15 cellular contexts compared by ENCODE assay signal in the genomic region with DNA sequence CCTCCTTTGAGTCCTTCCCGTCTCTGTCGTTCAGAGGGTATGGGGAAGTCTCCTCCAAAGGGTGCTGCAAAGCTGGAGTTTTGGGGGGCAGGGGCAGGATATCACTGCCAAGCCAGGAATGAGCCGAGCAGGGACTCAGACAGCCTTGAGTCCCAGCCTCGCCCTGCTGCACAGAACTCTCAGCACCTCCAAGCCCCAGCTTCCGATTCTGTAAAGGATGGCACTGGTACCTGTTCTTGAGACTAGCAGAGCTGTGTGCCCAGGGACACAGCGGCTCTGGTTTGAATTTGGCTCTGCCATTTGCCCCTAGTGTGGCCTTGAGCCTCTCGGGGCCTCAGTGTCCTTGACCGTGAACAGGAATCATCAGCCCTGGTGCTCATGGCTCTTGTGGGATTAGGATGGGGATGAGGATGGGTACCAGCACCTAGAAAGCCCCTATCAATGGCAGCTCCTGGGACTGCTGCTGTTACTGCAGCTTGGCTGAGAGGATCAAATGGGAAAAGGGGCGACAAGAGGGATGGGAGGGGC. TPM values are rescaled to one million over a fixed set of nuclear protein-coding genes. Genes with fewer than 3 reads are reported as not detected.
DNase-seq lines count a peak whose midpoint lies in the region; ATAC-seq, FAIRE-seq and TF ChIP-seq lines count a peak whose summit lies in the region.
"Had no signal": no experiment of that assay in that cellular context is flagged by ENCODE, and none has a peak within 500 bp of the region (broad histone marks: within the 10 kb centered on the region; RNA-seq: fewer than 3 reads in every experiment).

No MANE protein-coding gene starts in this region.

- TF ChIP-seq CTCF in HepG2 (CRISPR knock-in tag; IDR thresholded peaks at IDR 0.05) (no peak), right lobe of liver (IDR thresholded peaks at IDR 0.05) (no peak), endodermal cell (conservative IDR thresholded peaks at IDR 0.05) (no peak), neural cell (IDR thresholded peaks at IDR 0.05; ENCODE audit: poor library complexity, severe bottlenecking) (no peak), gastrocnemius medialis (IDR thresholded peaks at IDR 0.05 in 4 of 5, conservative IDR thresholded peaks at IDR 0.05 in 1 of 5) (no peak)

- H4K20me1 ChIP-seq in HepG2 (ENCODE audit: insufficient read depth, low read length): no peaks in the 10 kb centered on the region
- H4K20me1 ChIP-seq in neural cell (ENCODE audit: insufficient read depth): no peaks in the 10 kb centered on the region

- peak overlapping the region; percentile 68 for H3K4me3 Mint-ChIP-seq in endodermal cell
- no peak overlapping the region for H3K4me3 Mint-ChIP-seq in stimulated activated naive B cell treated with anti-CD40 and anti-IgM and Interleukin-4, amounts not matched to agents 10 μg/mL and 1 μg/mL and 100 μg/mL, for 72 hours
- H3K4me3 Mint-ChIP-seq: activated CD4-positive, alpha-beta memory T cell treated with anti-CD3 and anti-CD28 coated beads for 36 hours; natural killer cell treated with Interleukin-12 subunit alpha and Interleukin-12 subunit beta and Interleukin-15 and Interleukin-18, amount 100 ng/mL, for 72 hours had no signal

- no peaks in the 10 kb centered on the region for H3F3A ChIP-seq in neural cell (ENCODE audit: insufficient read depth, low read length, poor library complexity, severe bottlenecking)

- TF ChIP-seq POLR2A in HepG2 (IDR thresholded peaks at IDR 0.05; ENCODE audit: insufficient read depth in 1 of 2, low read depth in 2 of 2, low read length in 2 of 2): no peak
- no peak for TF ChIP-seq POLR2A in right lobe of liver (IDR thresholded peaks at IDR 0.05)
- no peak for TF ChIP-seq POLR2A in gastrocnemius medialis (IDR thresholded peaks at IDR 0.05)

- CTCF ChIA-PET in HepG2 (lab: Yijun Ruan, JAX; ENCODE audit: low intra/inter-chr PET ratio, low total read pairs): no interaction called here

- H3K4me3 ChIP-seq in HepG2 (replicated peaks in 1 of 3; ENCODE audit: insufficient read depth in 1 of 3, low read depth in 2 of 3, low read length in 3 of 3): peak overlapping the region in 2 of 3 experiments; percentile 13 to 82; a peak in 1 of 6 replicates
- no peak overlapping the region for H3K4me3 ChIP-seq in right lobe of liver
- H3K4me3 ChIP-seq in endodermal cell (ENCODE audit: low read length): no peak overlapping the region
- peak overlapping the region; percentile 84 for H3K4me3 ChIP-seq in neural cell (ENCODE audit: low read length)
- no peak overlapping the region for H3K4me3 ChIP-seq in gastrocnemius medialis

- FAIRE-seq in HepG2 (lab: Jason Lieb, UNC): no peak

- peaks cover 2% of the 10 kb centered on the region for H3K36me3 Mint-ChIP-seq in endodermal cell (ENCODE audit: low read depth)
- no peaks in the 10 kb centered on the region for H3K36me3 Mint-ChIP-seq in stimulated activated naive B cell treated with anti-CD40 and anti-IgM and Interleukin-4, amounts not matched to agents 10 μg/mL and 1 μg/mL and 100 μg/mL, for 72 hours
- H3K36me3 Mint-ChIP-seq: activated CD4-positive, alpha-beta memory T cell treated with anti-CD3 and anti-CD28 coated beads for 36 hours; natural killer cell treated with Interleukin-12 subunit alpha and Interleukin-12 subunit beta and Interleukin-15 and Interleukin-18, amount 100 ng/mL, for 72 hours had no signal

- peaks cover 18% of the 10 kb centered on the region for H3K27me3 Mint-ChIP-seq in endodermal cell (ENCODE audit: insufficient read depth)
- H3K27me3 Mint-ChIP-seq in stimulated activated naive B cell treated with anti-CD40 and anti-IgM and Interleukin-4, amounts not matched to agents 10 μg/mL and 1 μg/mL and 100 μg/mL, for 72 hours: peaks cover 52 to 67% of the 10 kb centered on the region in 2 donors

- H3K36me3 ChIP-seq in HepG2 (replicated peaks in 1 of 2; ENCODE audit: control insufficient read depth in 1 of 2, insufficient read depth in 2 of 2, low read length in 2 of 2) (no peaks in the 10 kb centered on the region), right lobe of liver (no peaks in the 10 kb centered on the region), endodermal cell (ENCODE audit: control insufficient read depth, insufficient read depth, low read length) (peaks cover 11% of the 10 kb centered on the region), neural cell (ENCODE audit: insufficient read depth, low read length) (no peaks in the 10 kb centered on the region), gastrocnemius medialis (no peaks in the 10 kb centered on the region)

- H3K27me3 ChIP-seq in HepG2 (ENCODE audit: control insufficient read depth in 1 of 2, insufficient read depth in 2 of 2, low read length in 2 of 2) (peaks cover 0 to 20% of the 10 kb centered on the region in 2 experiments; a peak in 3 of 5 replicates), right lobe of liver (no peaks in the 10 kb centered on the region), endodermal cell (ENCODE audit: control insufficient read depth, insufficient read depth, low read length, poor library complexity, severe bottlenecking) (no peaks in the 10 kb centered on the region), neural cell (ENCODE audit: insufficient read depth, low read depth, low read length) (peaks cover 15% of the 10 kb centered on the region), gastrocnemius medialis (peaks cover 24 to 35% (median 30%) of the 10 kb centered on the region in 3 donors)

- TF ChIP-seq RAD21 in HepG2 (CRISPR knock-in tag; IDR thresholded peaks at IDR 0.05): no peak
- TF ChIP-seq RAD21 in neural cell (conservative IDR thresholded peaks at IDR 0.05): no peak

- WGBS in HepG2 (ENCODE audit: low lambda C conversion rate): 4% methylated on average over 3 of the region's 9 CpGs
- WGBS in right lobe of liver (ENCODE audit: insufficient coverage, low coverage, low lambda C conversion rate, missing lambda C conversion rate): 72% methylated on average over 5 of the region's 9 CpGs
- 78 to 83% methylated on average over 4 to 9 of the region's 9 CpGs for WGBS in endodermal cell (ENCODE audit: insufficient coverage in 1 of 2, insufficient read length in 1 of 2), 2 experiments

- peak overlapping the region; percentile 91 for H3K4me2 ChIP-seq in HepG2 (ENCODE audit: low read depth, low read length)
- H3K4me2 ChIP-seq in neural cell (ENCODE audit: low read length): no peak overlapping the region

- peaks cover 25% of the 10 kb centered on the region for H3K4me1 Mint-ChIP-seq in endodermal cell
- H3K4me1 Mint-ChIP-seq in stimulated activated naive B cell treated with anti-CD40 and anti-IgM and Interleukin-4, amounts not matched to agents 10 μg/mL and 1 μg/mL and 100 μg/mL, for 72 hours: peaks cover 10 to 33% of the 10 kb centered on the region in 2 donors

- DNase-seq in HepG2 (ENCODE audit: low spot score) (no peak), right lobe of liver (no peak), endodermal cell (no peak), gastrocnemius medialis (no peak)
- no peak for DNase-seq in stimulated activated naive B cell treated with anti-CD40 and anti-IgM and Interleukin-4, amounts not matched to agents 10 μg/mL and 1 μg/mL and 100 μg/mL, for 72 hours
- no peak for DNase-seq in stimulated activated naive CD4-positive, alpha-beta T cell (lab: John Stamatoyannopoulos, UW)
- DNase-seq: activated naive CD4-positive, alpha-beta T cell treated with anti-CD3 and anti-CD28 coated beads, Interleukin-2, amount 50 U/mL, for 16 hours; NCI-H1694; stimulated activated CD4-positive, alpha-beta T cell treated with anti-CD3 and anti-CD28 coated beads, Interleukin-2, amount 100 ng/mL, for 48 hours; T-helper 2 cell had no signal

- no peak overlapping the region for H3K27ac Mint-ChIP-seq in endodermal cell
- no peak overlapping the region for H3K27ac Mint-ChIP-seq in stimulated activated naive B cell treated with anti-CD40 and anti-IgM and Interleukin-4, amounts not matched to agents 10 μg/mL and 1 μg/mL and 100 μg/mL, for 72 hours
- H3K27ac Mint-ChIP-seq: activated CD4-positive, alpha-beta memory T cell treated with anti-CD3 and anti-CD28 coated beads for 36 hours; natural killer cell treated with Interleukin-12 subunit alpha and Interleukin-12 subunit beta and Interleukin-15 and Interleukin-18, amount 100 ng/mL, for 72 hours had no signal

- peaks cover 1% of the 10 kb centered on the region for H3K9me3 Mint-ChIP-seq in endodermal cell
- H3K9me3 Mint-ChIP-seq in stimulated activated naive B cell treated with anti-CD40 and anti-IgM and Interleukin-4, amounts not matched to agents 10 μg/mL and 1 μg/mL and 100 μg/mL, for 72 hours: no peaks in the 10 kb centered on the region
- H3K9me3 Mint-ChIP-seq: activated CD4-positive, alpha-beta memory T cell treated with anti-CD3 and anti-CD28 coated beads for 36 hours; natural killer cell treated with Interleukin-12 subunit alpha and Interleukin-12 subunit beta and Interleukin-15 and Interleukin-18, amount 100 ng/mL, for 72 hours had no signal

- BruUV-seq in HepG2 (replicated peaks; lab: Mats Ljungman, UMichigan): TSS peak; percentile 49

- POLR2A ChIA-PET in HepG2 (lab: Yijun Ruan, JAX): interaction anchor here (0.6 to 1.5 kb wide), 4 partner anchors 10 to 35 kb away, joined by 3 to 4 read pairs (median 3); no protein-coding TSS in a partner anchor

- intact Hi-C loops in HepG2 (cut with micrococcal nuclease; ENCODE audit: unreplicated experiment): no loop called here
- intact Hi-C loops in right lobe of liver (cut with DNase I): no loop called here
- intact Hi-C loops in gastrocnemius medialis (cut with DNase I; ENCODE audit: low total_unique reads): no loop called here

- TF ChIP-seq EP300 in HepG2 (IDR thresholded peaks at IDR 0.05; ENCODE audit: low read depth in 2 of 2, low read length in 2 of 2) (no peak), HepG2 (CRISPR knock-in tag; IDR thresholded peaks at IDR 0.05; ENCODE audit: borderline replicate concordance) (no peak), neural cell (conservative IDR thresholded peaks at IDR 0.05; ENCODE audit: poor library complexity, severe bottlenecking) (no peak)

- ATAC-seq in HepG2 (peak; percentile 32), right lobe of liver (no peak), HG03442 (IDR thresholded peaks at IDR 0.05; ENCODE audit: unreplicated experiment) (no peak), gastrocnemius medialis (no peak)
- no peak for ATAC-seq in stimulated activated naive B cell treated with anti-CD40 and anti-IgM and Interleukin-4, amounts not matched to agents 10 μg/mL and 1 μg/mL and 100 μg/mL, for 72 hours (replicated peaks)

- H3K9ac ChIP-seq in HepG2 (ENCODE audit: insufficient read depth, low read depth, low read length): no peak overlapping the region
- H3K9ac ChIP-seq in endodermal cell (ENCODE audit: extremely low read depth, low read length, poor library complexity, severe bottlenecking): no peak overlapping the region
- H3K9ac ChIP-seq in neural cell (ENCODE audit: low read length): peak overlapping the region; percentile 85

- H3K27ac ChIP-seq in HepG2 (ENCODE audit: extremely low read length, insufficient read depth, low read length) (no peak overlapping the region), right lobe of liver (no peak overlapping the region), endodermal cell (ENCODE audit: low read depth, low read length) (no peak overlapping the region), neural cell (ENCODE audit: low read length) (no peak overlapping the region), gastrocnemius medialis (no peak overlapping the region)

- H2AFZ ChIP-seq in HepG2 (ENCODE audit: low read length) (no peak overlapping the region), neural cell (ENCODE audit: low read depth, low read length) (no peak overlapping the region)

- peaks cover 57% of the 10 kb centered on the region for H3K4me1 ChIP-seq in HepG2 (ENCODE audit: insufficient read depth, low read length)
- H3K4me1 ChIP-seq in right lobe of liver: peaks cover 0 to 6% (median 0%) of the 10 kb centered on the region in 4 donors
- H3K4me1 ChIP-seq in endodermal cell (ENCODE audit: control insufficient read depth, insufficient read depth, low read length): peaks cover 13% of the 10 kb centered on the region
- H3K4me1 ChIP-seq in gastrocnemius medialis: peaks cover 0 to 15% of the 10 kb centered on the region in 2 donors

- H3K79me2 ChIP-seq in HepG2 (ENCODE audit: insufficient read depth, low read length) (peaks cover 2% of the 10 kb centered on the region), neural cell (replicated peaks; ENCODE audit: insufficient read depth, low read length) (peaks cover 6% of the 10 kb centered on the region)

- no peaks in the 10 kb centered on the region for H3K9me2 ChIP-seq in neural cell (ENCODE audit: insufficient read depth, low read length)

- in situ Hi-C loops in HepG2 (cut with HindIII; ENCODE audit: extremely low pct_ligation_motif_present, low pct_unique_long_range_greater_than_20kb) (no loop called here), gastrocnemius medialis (cut with MboI; ENCODE audit: low sequenced_read_pairs in 4 of 4) (no loop called here)

- H3K9me3 ChIP-seq in HepG2 (ENCODE audit: low read length) (no peaks in the 10 kb centered on the region), right lobe of liver (no peaks in the 10 kb centered on the region), endodermal cell (ENCODE audit: control insufficient read depth, low read length) (no peaks in the 10 kb centered on the region), neural cell (ENCODE audit: low read length) (no peaks in the 10 kb centered on the region), gastrocnemius medialis (no peaks in the 10 kb centered on the region)

RNA-seq across cellular contexts. Expression of a gene that starts 1.5 kb away (rescaled TPM):
- total RNA-seq in HepG2 (2016; rRNA removed; fragmentation: Illumina TruSeq; extraction: Trizol): 9.2 and 10.6 TPM in 2 replicates
- total RNA-seq in HepG2 (2016; cell fraction: cytosol; rRNA removed; fragmentation: Illumina TruSeq; extraction: Trizol; ENCODE audit: low read depth): 2.3 and 2.6 TPM in 2 replicates
- total RNA-seq in HepG2 (2016; cell fraction: insoluble cytoplasmic fraction; rRNA removed; fragmentation: Illumina TruSeq; extraction: Trizol): 9.3 and 10.5 TPM in 2 replicates
- total RNA-seq in HepG2 (2016; cell fraction: membrane; rRNA removed; fragmentation: Illumina TruSeq; extraction: Trizol): 7.4 and 8.7 TPM in 2 replicates
- total RNA-seq in HepG2 (2016; cell fraction: nucleus; rRNA removed; fragmentation: Illumina TruSeq; extraction: Trizol): 4.4 and 5.9 TPM in 2 replicates
- polyA plus RNA-seq in HepG2 (2011; rRNA removed): 23.0 and 24.6 TPM in 2 replicates
- 15.7 and 22.9 TPM in 2 replicates for polyA plus RNA-seq in HepG2 (2011; cell fraction: cytosol; rRNA removed)
- 22.7 and 27.5 TPM in 2 replicates for polyA plus RNA-seq in HepG2 (2011; cell fraction: nucleus; rRNA removed)
- 2.8 and 7.8 TPM in 2 replicates for polyA plus RNA-seq in HepG2 (2012)
- 2.9 and 3.0 TPM in 2 replicates for polyA plus RNA-seq in HepG2 (2016; cell fraction: cytosol; fragmentation: Illumina TruSeq; extraction: Trizol; ENCODE audit: low read depth)
- polyA plus RNA-seq in HepG2 (2016; cell fraction: insoluble cytoplasmic fraction; fragmentation: Illumina TruSeq; extraction: Trizol; ENCODE audit: low read depth): 10.8 and 11.3 TPM in 2 replicates
- 6.2 and 6.7 TPM in 2 replicates for polyA plus RNA-seq in HepG2 (2016; cell fraction: membrane; fragmentation: Illumina TruSeq; extraction: Trizol; ENCODE audit: low read depth)
- 17.7 and 20.4 TPM in 2 replicates for polyA plus RNA-seq in HepG2 (2016; cell fraction: nucleus; fragmentation: Illumina TruSeq; extraction: Trizol; ENCODE audit: insufficient read depth, low read depth)
- 2.2 and 24.8 TPM in 2 replicates for polyA minus RNA-seq in HepG2 (2011; rRNA and poly(A)+ RNA removed; ENCODE audit: low replicate concordance)
- 12.1 and 12.4 TPM in 2 replicates for polyA minus RNA-seq in HepG2 (2011; cell fraction: cytosol; rRNA and poly(A)+ RNA removed)
- 8.8 and 10.0 TPM in 2 replicates for polyA minus RNA-seq in HepG2 (2011; cell fraction: nucleus; rRNA and poly(A)+ RNA removed)
- 10 to 100 TPM in 1 of 6 experiments, 1 to 10 TPM in 5; 4.0 to 13.1 (median 6.0) TPM for total RNA-seq in right lobe of liver
- total RNA-seq in endodermal cell: 10 to 100 TPM; 58.4 to 60.6 TPM
- 26.4 TPM for polyA plus RNA-seq in endodermal cell (2013, experiment 1 of 2)
- polyA plus RNA-seq in endodermal cell (2013, experiment 2 of 2): 23.9 TPM
- 24.9 and 25.4 TPM in 2 replicates for polyA plus RNA-seq in neural cell
- 25.3 and 30.3 TPM in 2 replicates for polyA minus RNA-seq in neural cell
- 1 to 10 TPM; 1.4 to 3.9 (median 3.8) TPM for total RNA-seq in gastrocnemius medialis
- total RNA-seq: natural killer cell treated with Interleukin-12 subunit alpha and Interleukin-12 subunit beta and Interleukin-15 and Interleukin-18, amount 100 ng/mL, for 72 hours had no signal

RNA-seq across cellular contexts. Expression of a gene that starts 14.8 kb away (rescaled TPM):
- total RNA-seq in HepG2 (2016; rRNA removed; fragmentation: Illumina TruSeq; extraction: Trizol) (0.29 and 0.97 TPM in 2 replicates), right lobe of liver (10 to 100 TPM; 15.8 to 33.5 (median 19.1) TPM), endodermal cell (1 to 10 TPM in 1 of 2 donors, under 1 TPM in 1; 0.46 to 3.2 TPM), gastrocnemius medialis (under 1 TPM in 1 of 4 donors, not detected in 3; 0.33 TPM)
- 0.71 and 0.79 TPM in 2 replicates for total RNA-seq in HepG2 (2016; cell fraction: cytosol; rRNA removed; fragmentation: Illumina TruSeq; extraction: Trizol; ENCODE audit: low read depth)
- total RNA-seq in HepG2 (2016; cell fraction: insoluble cytoplasmic fraction; rRNA removed; fragmentation: Illumina TruSeq; extraction: Trizol): 0.43 and 0.58 TPM in 2 replicates
- 0.43 and 0.45 TPM in 2 replicates for total RNA-seq in HepG2 (2016; cell fraction: membrane; rRNA removed; fragmentation: Illumina TruSeq; extraction: Trizol)
- 0.41 and 0.75 TPM in 2 replicates for total RNA-seq in HepG2 (2016; cell fraction: nucleus; rRNA removed; fragmentation: Illumina TruSeq; extraction: Trizol)
- polyA plus RNA-seq in HepG2 (2011; rRNA removed) (0.24 and 0.40 TPM in 2 replicates), neural cell (not detected in 2 replicates)
- polyA plus RNA-seq in HepG2 (2011; cell fraction: cytosol; rRNA removed): 0.28 and 0.51 TPM in 2 replicates
- 0.58 and 0.85 TPM in 2 replicates for polyA plus RNA-seq in HepG2 (2011; cell fraction: nucleus; rRNA removed)
- polyA plus RNA-seq in HepG2 (2012): 0.32 and 0.44 TPM in 2 replicates
- 0.60 and 0.79 TPM in 2 replicates for polyA plus RNA-seq in HepG2 (2016; cell fraction: cytosol; fragmentation: Illumina TruSeq; extraction: Trizol; ENCODE audit: low read depth)
- 0.37 and 0.50 TPM in 2 replicates for polyA plus RNA-seq in HepG2 (2016; cell fraction: insoluble cytoplasmic fraction; fragmentation: Illumina TruSeq; extraction: Trizol; ENCODE audit: low read depth)
- 0.64 and 0.87 TPM in 2 replicates for polyA plus RNA-seq in HepG2 (2016; cell fraction: membrane; fragmentation: Illumina TruSeq; extraction: Trizol; ENCODE audit: low read depth)
- polyA plus RNA-seq in HepG2 (2016; cell fraction: nucleus; fragmentation: Illumina TruSeq; extraction: Trizol; ENCODE audit: insufficient read depth, low read depth): 1.1 and 1.5 TPM in 2 replicates
- 0.92 TPM in 1 of 2 replicates, not detected in the other for polyA minus RNA-seq in HepG2 (2011; rRNA and poly(A)+ RNA removed; ENCODE audit: low replicate concordance)
- polyA minus RNA-seq in HepG2 (2011; cell fraction: cytosol; rRNA and poly(A)+ RNA removed): 0.44 and 0.59 TPM in 2 replicates
- polyA minus RNA-seq in HepG2 (2011; cell fraction: nucleus; rRNA and poly(A)+ RNA removed): 0.62 TPM in 1 of 2 replicates, not detected in the other
- polyA plus RNA-seq in endodermal cell (2013, experiment 1 of 2): 0.36 TPM
- polyA plus RNA-seq in endodermal cell (2013, experiment 2 of 2): not detected
- not detected in 2 replicates for polyA minus RNA-seq in neural cell
- total RNA-seq: activated CD4-positive, alpha-beta memory T cell treated with anti-CD3 and anti-CD28 coated beads for 36 hours; natural killer cell treated with Interleukin-12 subunit alpha and Interleukin-12 subunit beta and Interleukin-15 and Interleukin-18, amount 100 ng/mL, for 72 hours had no signal
- polyA plus RNA-seq: BJ had no signal

RNA-seq across cellular contexts. Expression of a gene that starts 21.0 kb away (rescaled TPM):
- total RNA-seq in HepG2 (2016; rRNA removed; fragmentation: Illumina TruSeq; extraction: Trizol) (0.13 TPM in 1 of 2 replicates, not detected in the other), right lobe of liver (10 to 100 TPM in 1 of 6 experiments, 1 to 10 TPM in 4, under 1 TPM in 1; 0.69 to 11.6 (median 3.2) TPM), endodermal cell (1 to 10 TPM; 1.8 to 3.5 TPM), gastrocnemius medialis (10 to 100 TPM in 3 of 4 donors, 1 to 10 TPM in 1; 7.8 to 17.2 (median 13.8) TPM)
- not detected in 2 replicates for total RNA-seq in HepG2 (2016; cell fraction: cytosol; rRNA removed; fragmentation: Illumina TruSeq; extraction: Trizol; ENCODE audit: low read depth)
- total RNA-seq in HepG2 (2016; cell fraction: insoluble cytoplasmic fraction; rRNA removed; fragmentation: Illumina TruSeq; extraction: Trizol): 0.13 and 0.15 TPM in 2 replicates
- total RNA-seq in HepG2 (2016; cell fraction: membrane; rRNA removed; fragmentation: Illumina TruSeq; extraction: Trizol): 0.09 TPM in 1 of 2 replicates, not detected in the other
- total RNA-seq in HepG2 (2016; cell fraction: nucleus; rRNA removed; fragmentation: Illumina TruSeq; extraction: Trizol): 0.41 TPM in 1 of 2 replicates, not detected in the other
- polyA plus RNA-seq in HepG2 (2011; rRNA removed) (0.18 TPM in 2 replicates), neural cell (5.4 and 5.5 TPM in 2 replicates)
- 0.12 and 0.16 TPM in 2 replicates for polyA plus RNA-seq in HepG2 (2011; cell fraction: cytosol; rRNA removed)
- polyA plus RNA-seq in HepG2 (2011; cell fraction: nucleus; rRNA removed): 0.33 and 0.35 TPM in 2 replicates
- 0.07 TPM in 1 of 2 replicates, not detected in the other for polyA plus RNA-seq in HepG2 (2012)
- polyA plus RNA-seq in HepG2 (2016; cell fraction: cytosol; fragmentation: Illumina TruSeq; extraction: Trizol; ENCODE audit: low read depth): not detected in 2 replicates
- 0.10 TPM in 1 of 2 replicates, not detected in the other for polyA plus RNA-seq in HepG2 (2016; cell fraction: insoluble cytoplasmic fraction; fragmentation: Illumina TruSeq; extraction: Trizol; ENCODE audit: low read depth)
- 0.08 TPM in 1 of 2 replicates, not detected in the other for polyA plus RNA-seq in HepG2 (2016; cell fraction: membrane; fragmentation: Illumina TruSeq; extraction: Trizol; ENCODE audit: low read depth)
- polyA plus RNA-seq in HepG2 (2016; cell fraction: nucleus; fragmentation: Illumina TruSeq; extraction: Trizol; ENCODE audit: insufficient read depth, low read depth): 0.15 and 0.21 TPM in 2 replicates
- polyA minus RNA-seq in HepG2 (2011; rRNA and poly(A)+ RNA removed; ENCODE audit: low replicate concordance): 0.04 and 0.42 TPM in 2 replicates
- polyA minus RNA-seq in HepG2 (2011; cell fraction: cytosol; rRNA and poly(A)+ RNA removed): not detected in 2 replicates
- polyA minus RNA-seq in HepG2 (2011; cell fraction: nucleus; rRNA and poly(A)+ RNA removed): 0.12 TPM in 1 of 2 replicates, not detected in the other
- polyA plus RNA-seq in endodermal cell (2013, experiment 1 of 2): 1.4 TPM
- polyA plus RNA-seq in endodermal cell (2013, experiment 2 of 2): 0.95 TPM
- polyA minus RNA-seq in neural cell: 1.4 and 1.9 TPM in 2 replicates

RNA-seq across cellular contexts. Expression of a gene that starts 50.4 kb away (rescaled TPM):
- total RNA-seq in HepG2 (2016; rRNA removed; fragmentation: Illumina TruSeq; extraction: Trizol) (2.3 and 4.0 TPM in 2 replicates), right lobe of liver (1 to 10 TPM in 2 of 6 experiments, under 1 TPM in 4; 0.42 to 1.1 (median 0.51) TPM), endodermal cell (1 to 10 TPM; 1.6 to 3.7 TPM), gastrocnemius medialis (1 to 10 TPM; 1.2 to 2.4 (median 1.2) TPM)
- total RNA-seq in HepG2 (2016; cell fraction: cytosol; rRNA removed; fragmentation: Illumina TruSeq; extraction: Trizol; ENCODE audit: low read depth): 1.3 and 1.6 TPM in 2 replicates
- total RNA-seq in HepG2 (2016; cell fraction: insoluble cytoplasmic fraction; rRNA removed; fragmentation: Illumina TruSeq; extraction: Trizol): 2.3 and 4.1 TPM in 2 replicates
- total RNA-seq in HepG2 (2016; cell fraction: membrane; rRNA removed; fragmentation: Illumina TruSeq; extraction: Trizol): 3.6 and 3.8 TPM in 2 replicates
- 0.72 and 0.87 TPM in 2 replicates for total RNA-seq in HepG2 (2016; cell fraction: nucleus; rRNA removed; fragmentation: Illumina TruSeq; extraction: Trizol)
- polyA plus RNA-seq in HepG2 (2011; rRNA removed) (1.4 and 1.8 TPM in 2 replicates), neural cell (3.9 and 6.1 TPM in 2 replicates)
- 1.3 and 2.6 TPM in 2 replicates for polyA plus RNA-seq in HepG2 (2011; cell fraction: cytosol; rRNA removed)
- 0.59 and 1.3 TPM in 2 replicates for polyA plus RNA-seq in HepG2 (2011; cell fraction: nucleus; rRNA removed)
- 4.4 and 15.0 TPM in 2 replicates for polyA plus RNA-seq in HepG2 (2012)
- 3.5 and 3.9 TPM in 2 replicates for polyA plus RNA-seq in HepG2 (2016; cell fraction: cytosol; fragmentation: Illumina TruSeq; extraction: Trizol; ENCODE audit: low read depth)
- 6.0 and 6.8 TPM in 2 replicates for polyA plus RNA-seq in HepG2 (2016; cell fraction: insoluble cytoplasmic fraction; fragmentation: Illumina TruSeq; extraction: Trizol; ENCODE audit: low read depth)
- 4.5 and 5.2 TPM in 2 replicates for polyA plus RNA-seq in HepG2 (2016; cell fraction: membrane; fragmentation: Illumina TruSeq; extraction: Trizol; ENCODE audit: low read depth)
- 1.8 and 2.2 TPM in 2 replicates for polyA plus RNA-seq in HepG2 (2016; cell fraction: nucleus; fragmentation: Illumina TruSeq; extraction: Trizol; ENCODE audit: insufficient read depth, low read depth)
- 1.2 TPM in 1 of 2 replicates, not detected in the other for polyA minus RNA-seq in HepG2 (2011; rRNA and poly(A)+ RNA removed; ENCODE audit: low replicate concordance)
- 2.5 and 2.8 TPM in 2 replicates for polyA minus RNA-seq in HepG2 (2011; cell fraction: cytosol; rRNA and poly(A)+ RNA removed)
- 0.64 and 0.87 TPM in 2 replicates for polyA minus RNA-seq in HepG2 (2011; cell fraction: nucleus; rRNA and poly(A)+ RNA removed)
- 5.2 TPM for polyA plus RNA-seq in endodermal cell (2013, experiment 1 of 2)
- 5.2 TPM for polyA plus RNA-seq in endodermal cell (2013, experiment 2 of 2)
- polyA minus RNA-seq in neural cell: 1.6 and 1.7 TPM in 2 replicates

Comparison
In these comparisons a context has a peak if more than half of its experiments do, and no peak if none do; other contexts are left out.
1. H3K4me3 ChIP-seq: peak in HepG2 (2 of 3) and neural cell (single experiment); none in right lobe of liver (0 of 3), endodermal cell (single experiment) and gastrocnemius medialis (0 of 4).
2. RNA of a gene that starts 14.8 kb away (total RNA-seq): 15.8 to 33.5 TPM in right lobe of liver; 0.46 to 3.2 TPM in endodermal cell, 0.29 to 0.97 TPM in HepG2 and 0.33 TPM in gastrocnemius medialis; every median in the first group is over 4 times any median in the second.